ENCODE assay signal across 22 cellular contexts in genomic region chr15:92633001-92633400, GRCh38. TPM values are rescaled to one million over a fixed set of nuclear protein-coding genes. Genes with fewer than 3 reads are reported as not detected.
A peak's percentile ranks its signal among the peaks of the same experiment; 100 is the strongest.
DNase-seq lines count a peak whose midpoint lies in the region; ATAC-seq, FAIRE-seq and TF ChIP-seq lines count a peak whose summit lies in the region.
"Had no signal": no experiment of that assay in that cellular context is flagged by ENCODE, and none has a peak within 500 bp of the region (broad histone marks: within the 10 kb centered on the region; RNA-seq: fewer than 3 reads in every experiment).

No MANE protein-coding gene starts in this region.

- no peak overlapping the region for H3K18ac ChIP-seq in H1 (ENCODE audit: extremely low read depth, low read length)

- H2AK5ac ChIP-seq in H1 (ENCODE audit: low read depth, low read length): peak overlapping the region; percentile 32; the same call in 1 of the 2 replicates

- H3K4me2 ChIP-seq in BLaER1: 0 out of 2 replicates have a peak overlapping the region, but pooled peaks have one; percentile 76
- H3K4me2 ChIP-seq in H1 (ENCODE audit: insufficient read depth in 1 of 2, low read depth in 2 of 2, low read length in 2 of 2): no peak overlapping the region
- H3K4me2 ChIP-seq: A549, GM23338 had no signal

- H2BK20ac ChIP-seq in H1 (ENCODE audit: low read length): no peak overlapping the region

- H3K27ac ChIP-seq in BLaER1 (no peak overlapping the region), VCaP (peak overlapping the region; percentile 100), H1 (ENCODE audit: low read depth, low read length) (no peak overlapping the region), stomach (peak overlapping the region in 3 of 5 donors; percentile 28 to 91 (median 59)), brain microvascular endothelial cell (no peak overlapping the region)
- H3K27ac ChIP-seq: 22Rv1, A549 had no signal

- H3K4me3 ChIP-seq in BLaER1 (no peak overlapping the region), H1 (ENCODE audit: extremely low read depth in 1 of 4, insufficient read depth in 2 of 4, low read depth in 3 of 4, low read length in 4 of 4) (no peak overlapping the region), stomach (no peak overlapping the region), brain microvascular endothelial cell (ENCODE audit: low read depth, low read length) (no peak overlapping the region)
- H3K4me3 ChIP-seq: A549, GM23338 had no signal

- TF ChIP-seq POLR2A in H1 (IDR thresholded peaks at IDR 0.05; ENCODE audit: control extremely low read depth in 1 of 2, low read depth in 2 of 2, low read length in 2 of 2): no peak
- no peak for TF ChIP-seq POLR2A in stomach (IDR thresholded peaks at IDR 0.05)

- no peak overlapping the region for H2BK12ac ChIP-seq in H1 (ENCODE audit: low read depth, low read length)

- H2BK5ac ChIP-seq in H1 (ENCODE audit: low read depth, low read length): no peak overlapping the region

- H3K9ac ChIP-seq in BLaER1 (no peak overlapping the region), H1 (replicated peaks in 1 of 4; ENCODE audit: extremely low read depth in 1 of 4, low read depth in 3 of 4, low read length in 3 of 4) (no peak overlapping the region)

- no peak overlapping the region for H2BK15ac ChIP-seq in H1 (ENCODE audit: low read length)

- H3K36me3 ChIP-seq in BLaER1 (no peaks in the 10 kb centered on the region), H1 (ENCODE audit: control insufficient read depth in 2 of 4, insufficient read depth in 4 of 4, low read length in 3 of 4) (peaks cover 0 to 6% (median 0%) of the 10 kb centered on the region in 4 experiments; a peak in 1 of 8 replicates), stomach (peaks cover 0 to 22% (median 21%) of the 10 kb centered on the region in 4 donors), brain microvascular endothelial cell (replicated peaks) (no peaks in the 10 kb centered on the region)

- CTCF ChIA-PET in H1 (lab: Charles Lee; ENCODE audit: partially characterized antibody): no interaction called here

- no peak for TF ChIP-seq RAD21 in H1 (IDR thresholded peaks at IDR 0.05 in 1 of 2, conservative IDR thresholded peaks at IDR 0.05 in 1 of 2; ENCODE audit: low read depth in 2 of 2, low read length in 2 of 2)

- TF ChIP-seq CTCF in VCaP (conservative IDR thresholded peaks at IDR 0.05): no peak
- no peak for TF ChIP-seq CTCF in H1 (IDR thresholded peaks at IDR 0.05; ENCODE audit: control extremely low read depth in 1 of 3, insufficient read depth in 1 of 3, low read depth in 1 of 3, low read length in 3 of 3)
- no peak for TF ChIP-seq CTCF in stomach (IDR thresholded peaks at IDR 0.05)
- no peak for TF ChIP-seq CTCF in brain microvascular endothelial cell (IDR thresholded peaks at IDR 0.05; ENCODE audit: low read depth, low read length, missing control alignments)

- in situ Hi-C loops in brain microvascular endothelial cell (cut with HindIII; ENCODE audit: low pct_ligation_motif_present, low sequenced_read_pairs) (no loop called here), ACHN (cut with HindIII; ENCODE audit: low pct_ligation_motif_present, low pct_unique_long_range_greater_than_20kb, low sequenced_read_pairs) (no loop called here)

- no peak overlapping the region for H3K14ac ChIP-seq in H1 (ENCODE audit: insufficient read length)

- H2BK120ac ChIP-seq in H1 (replicated peaks; ENCODE audit: low read depth, low read length): no peak overlapping the region

- H4K8ac ChIP-seq in H1 (ENCODE audit: extremely low read depth, insufficient read depth, low read length): no peak overlapping the region

- H4K5ac ChIP-seq in H1 (ENCODE audit: insufficient read length, low read depth, low read length): no peak overlapping the region

- 95% methylated on average over 8 of the region's 8 CpGs; no CpG with 5 or more reads in 1 of the 2 experiments for WGBS in H1 (ENCODE audit: extremely low coverage in 1 of 2, insufficient coverage in 1 of 2, insufficient read length in 1 of 2, insufficient replicate concordance in 2 of 2, low coverage in 1 of 2, low lambda C conversion rate in 2 of 2, missing lambda C conversion rate in 1 of 2), 2 experiments
- WGBS in stomach, 5 donors: 64 to 83% (median 68%) methylated on average over 8 of the region's 8 CpGs

- POLR2A ChIA-PET in H1 (lab: Charles Lee; ENCODE audit: partially characterized antibody): no interaction called here

- ATAC-seq in GM21360 (IDR thresholded peaks at IDR 0.05; ENCODE audit: unreplicated experiment): no peak
- ATAC-seq: A549, GM23338 had no signal

- H3K56ac ChIP-seq in H1 (replicated peaks; ENCODE audit: insufficient read length, low read depth, low read length): no peak overlapping the region

- H3K79me2 ChIP-seq in H1 (ENCODE audit: control insufficient read depth in 1 of 2, insufficient read depth in 2 of 2, low read length in 2 of 2): peaks cover 0 to 6% of the 10 kb centered on the region in 2 experiments; a peak in 1 of 4 replicates

- FAIRE-seq in H1 (lab: Jason Lieb, UNC): no peak
- FAIRE-seq: A549, GM12891, GM19239 had no signal

- peaks cover 7% of the 10 kb centered on the region for H3K79me1 ChIP-seq in H1 (ENCODE audit: low read depth, low read length)

- H3K9me3 ChIP-seq in BLaER1 (no peaks in the 10 kb centered on the region), H1 (ENCODE audit: insufficient read depth in 2 of 2, low read depth in 1 of 2, low read length in 1 of 2) (peaks cover 0 to 2% of the 10 kb centered on the region in 2 experiments; a peak in 1 of 4 replicates), stomach (no peaks in the 10 kb centered on the region)
- H3K9me3 ChIP-seq: A549 had no signal

- no peak overlapping the region for H3K23ac ChIP-seq in H1 (ENCODE audit: insufficient read length)

- TF ChIP-seq EP300 in H1 (IDR thresholded peaks at IDR 0.05; ENCODE audit: borderline replicate concordance in 1 of 2, low read depth in 2 of 2, low read length in 2 of 2): no peak
- TF ChIP-seq EP300 in stomach (IDR thresholded peaks at IDR 0.05): no peak

- no peak overlapping the region for H4K91ac ChIP-seq in H1 (replicated peaks; ENCODE audit: insufficient read length, low read length)

- no peak overlapping the region for H2AFZ ChIP-seq in H1 (ENCODE audit: low read length)
- H2AFZ ChIP-seq: GM23338 had no signal

- intact Hi-C loops in stomach (cut with DNase I; ENCODE audit: low total_unique reads): no loop called here

- no peak overlapping the region for H3K4ac ChIP-seq in H1 (replicated peaks; ENCODE audit: insufficient read length, low read depth, low read length)

- DNase-seq in H1 (ENCODE audit: low read depth in 1 of 2, low spot score in 2 of 2) (no peak), stomach (no peak), brain microvascular endothelial cell (no peak), ACHN (no peak)
- DNase-seq: C1 segment of cervical spinal cord; CD4-positive, CD25-positive, alpha-beta regulatory T cell; CD8-positive, alpha-beta memory T cell; COR-L47; DMS 273 treated with DMSO at 0.1 percent for 48 hours; DMS53; DND-41; EL; H7; KG1 had no signal

- H3K23me2 ChIP-seq in H1 (ENCODE audit: low read depth, low read length): no peaks in the 10 kb centered on the region

- no peaks in the 10 kb centered on the region for H3K27me3 ChIP-seq in BLaER1
- no peaks in the 10 kb centered on the region for H3K27me3 ChIP-seq in H1 (replicated peaks in 1 of 4; ENCODE audit: control insufficient read depth in 3 of 4, extremely low read depth in 1 of 4, insufficient read depth in 3 of 4, low read length in 3 of 4)
- H3K27me3 ChIP-seq in stomach: no peaks in the 10 kb centered on the region
- H3K27me3 ChIP-seq in brain microvascular endothelial cell (replicated peaks): no peaks in the 10 kb centered on the region

- peaks cover 76% of the 10 kb centered on the region for H3K4me1 ChIP-seq in BLaER1
- peaks cover 0 to 9% (median 2%) of the 10 kb centered on the region in 4 experiments; a peak in 4 of 7 replicates for H3K4me1 ChIP-seq in H1 (replicated peaks in 1 of 4; ENCODE audit: control insufficient read depth in 3 of 4, insufficient read depth in 4 of 4, low read length in 3 of 4)
- H3K4me1 ChIP-seq in stomach: peaks cover 39 to 53% (median 47%) of the 10 kb centered on the region in 4 donors

- H4K20me1 ChIP-seq in BLaER1 (no peaks in the 10 kb centered on the region), H1 (replicated peaks in 1 of 2; ENCODE audit: control insufficient read depth in 1 of 2, insufficient read depth in 2 of 2, low read length in 2 of 2) (no peaks in the 10 kb centered on the region)

TF ChIP-seq in H1, 55 proteins besides CTCF, POLR2A, EP300 and RAD21 (continues in another document):
- TF ChIP-seq FOSL1 (IDR thresholded peaks at IDR 0.05; ENCODE audit: insufficient read depth, low read depth, low read length) (no peak), ATF3 (IDR thresholded peaks at IDR 0.05; ENCODE audit: insufficient read depth, low read depth, low read length) (no peak), TAF7 (optimal IDR thresholded peaks at IDR 0.05; ENCODE audit: borderline replicate concordance, low read depth, low read length) (no peak), MAFK (IDR thresholded peaks at IDR 0.05; ENCODE audit: low read depth, low read length) (no peak), POU5F1 (IDR thresholded peaks at IDR 0.05; ENCODE audit: low read depth, low read length) (no peak), JUND (IDR thresholded peaks at IDR 0.05; ENCODE audit: low read length) (no peak), RFX5 (IDR thresholded peaks at IDR 0.05; ENCODE audit: borderline replicate concordance, low read depth, low read length) (no peak), GABPA (IDR thresholded peaks at IDR 0.05; ENCODE audit: borderline replicate concordance, insufficient read depth, low read length) (no peak), SAP30 (IDR thresholded peaks at IDR 0.05; ENCODE audit: insufficient read depth, insufficient replicate concordance, low read length) (no peak), SIRT6 (IDR thresholded peaks at IDR 0.05; ENCODE audit: low read length) (no peak), GTF2F1 (IDR thresholded peaks at IDR 0.05; ENCODE audit: borderline replicate concordance, low read depth, low read length) (no peak), CHD2 (IDR thresholded peaks at IDR 0.05; ENCODE audit: low read length) (no peak)

RNA-seq across cellular contexts. Expression of gene FAM174B, which starts 22.6 kb away (rescaled TPM):
- total RNA-seq in H1 (2021; fragmentation: NEBNext Ultra II Directional; extraction: Animal tissue kit (Norgen Biotek cat#: 25700)): 35.2 and 35.3 TPM in 2 replicates
- polyA plus RNA-seq in H1 (2011; rRNA removed) (9.3 and 10.1 TPM in 2 replicates), stomach (10 to 100 TPM; 21.7 to 30.3 (median 22.7) TPM)
- 9.7 TPM for polyA plus RNA-seq in H1 (2011; cell fraction: cytosol; rRNA removed)
- 13.4 TPM for polyA plus RNA-seq in H1 (2011; cell fraction: nucleus; rRNA removed)
- polyA plus RNA-seq in H1 (2012, experiment 1 of 2): 21.5 to 31.3 TPM (median 28.3 TPM) in 4 replicates
- polyA plus RNA-seq in H1 (2012, experiment 2 of 2): 15.9 TPM
- polyA plus RNA-seq in H1 (2013, experiment 1 of 2): 20.3 TPM
- 27.1 TPM for polyA plus RNA-seq in H1 (2013, experiment 2 of 2)
- 24.5 and 32.5 TPM in 2 replicates for polyA minus RNA-seq in H1 (2011; rRNA and poly(A)+ RNA removed)
- polyA minus RNA-seq in H1 (2011; cell fraction: cytosol; rRNA and poly(A)+ RNA removed): 16.4 TPM
- polyA minus RNA-seq in H1 (2011; cell fraction: nucleus; rRNA and poly(A)+ RNA removed): 13.8 TPM
- 10 to 100 TPM; 14.6 to 54.0 (median 36.2) TPM for total RNA-seq in stomach

Comparison
In these comparisons a context has a peak if more than half of its experiments do, and no peak if none do; other contexts are left out.
1. H3K27ac ChIP-seq: peak in VCaP (single experiment) and stomach (3 of 5); none in BLaER1 (single experiment), H1 (single experiment) and brain microvascular endothelial cell (single experiment).